Comparison of ENCODE assay signal across 8 cellular contexts in the genomic region with DNA sequence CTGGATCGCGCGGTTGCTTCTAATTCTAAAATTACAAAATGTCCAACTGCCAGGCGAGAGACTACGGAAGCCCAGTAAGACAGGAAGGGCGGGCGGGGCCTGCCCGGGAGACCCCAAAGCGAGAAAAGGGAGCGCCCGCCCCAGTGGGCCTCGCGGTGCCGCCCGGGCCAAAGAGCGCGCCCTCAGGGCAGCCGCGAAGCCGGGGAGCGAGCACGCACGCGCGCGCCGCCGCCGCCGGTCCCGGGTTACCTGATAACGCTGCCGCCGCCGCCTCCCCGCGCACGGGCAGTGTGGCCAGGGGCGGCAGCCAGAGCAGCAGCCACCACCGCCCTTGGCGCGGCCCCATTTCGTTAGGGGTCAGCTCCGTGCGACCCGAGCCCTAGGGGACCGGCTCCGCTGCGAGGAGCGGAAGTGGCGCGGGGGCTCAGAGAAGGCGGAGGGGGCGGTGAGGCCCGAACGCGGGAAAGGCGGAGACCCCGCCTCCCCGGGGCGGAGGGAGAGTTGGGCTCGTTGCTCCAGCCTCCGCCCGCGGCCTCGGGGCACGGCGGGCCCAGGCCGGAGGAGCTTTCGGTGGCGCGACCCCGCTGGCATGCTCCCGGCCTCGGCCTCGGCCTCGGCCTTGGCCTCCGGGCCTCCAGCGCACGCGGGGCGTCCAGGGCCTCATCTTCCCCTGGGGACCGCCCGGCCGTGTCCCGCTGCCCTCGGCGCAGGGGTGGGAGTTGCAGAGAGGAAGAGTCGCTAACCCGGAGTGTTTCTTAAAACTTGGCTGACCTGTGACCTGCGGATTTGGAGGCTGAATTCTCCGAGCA. TPM values are rescaled to one million over a fixed set of nuclear protein-coding genes. Genes with fewer than 3 reads are reported as not detected.
DNase-seq lines count a peak whose midpoint lies in the region; ATAC-seq, FAIRE-seq and TF ChIP-seq lines count a peak whose summit lies in the region.

A gene with protein sequence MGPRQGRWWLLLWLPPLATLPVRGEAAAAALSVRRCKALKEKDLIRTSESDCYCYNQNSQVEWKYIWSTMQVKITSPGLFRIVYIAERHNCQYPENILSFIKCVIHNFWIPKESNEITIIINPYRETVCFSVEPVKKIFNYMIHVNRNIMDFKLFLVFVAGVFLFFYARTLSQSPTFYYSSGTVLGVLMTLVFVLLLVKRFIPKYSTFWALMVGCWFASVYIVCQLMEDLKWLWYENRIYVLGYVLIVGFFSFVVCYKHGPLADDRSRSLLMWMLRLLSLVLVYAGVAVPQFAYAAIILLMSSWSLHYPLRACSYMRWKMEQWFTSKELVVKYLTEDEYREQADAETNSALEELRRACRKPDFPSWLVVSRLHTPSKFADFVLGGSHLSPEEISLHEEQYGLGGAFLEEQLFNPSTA (minus strand): TSS at position 413 of the 809 bp plus-strand sequence. CDS start 67 bp downstream, at position 346.

- CTCF ChIA-PET in A549 (lab: Yijun Ruan, JAX): interaction anchor here (1.1 kb wide), 1 partner anchor 145 kb away, joined by 4 read pairs; no protein-coding TSS in a partner anchor

- H3K9me3 ChIP-seq in A549: peaks cover 19% of the 10 kb centered on the region

- peak within 1 kb of the TSS; percentile 93 to 97 for H3K27ac ChIP-seq in A549

- peak; percentile 67 for TF ChIP-seq POLR2A in A549 (IDR thresholded peaks at IDR 0.05; ENCODE audit: low read length)

- POLR2A ChIA-PET in A549 (lab: Yijun Ruan, JAX): interaction anchor here (0.9 to 1.8 kb wide), 4 partner anchors 39 to 116 kb away, joined by 3 to 6 read pairs (median 3); partner anchors contain the start of gene NAB1

- TF ChIP-seq EP300 in A549 (IDR thresholded peaks at IDR 0.05): no peak

- ATAC-seq in A549 (peak; percentile 90 to 92), GM18517 (IDR thresholded peaks at IDR 0.05; ENCODE audit: unreplicated experiment) (peak; percentile 74), HG03039 (IDR thresholded peaks at IDR 0.05; ENCODE audit: unreplicated experiment) (peak; percentile 64)
- peak; percentile 78 to 79 for ATAC-seq in activated CD4-positive, CD25-positive, alpha-beta regulatory T cell treated with anti-CD3 and anti-CD28 coated beads, Interleukin-2, amount 50 U/mL, for 24 hours

- peak within 1 kb of the TSS; percentile 92 for H3K4me2 ChIP-seq in A549

- H3K4me1 ChIP-seq in A549: peaks cover 28% of the 10 kb centered on the region

- no peaks in the 10 kb centered on the region for H3K36me3 ChIP-seq in kidney epithelial cell (ENCODE audit: control insufficient read depth, insufficient read depth, low read length)

- DNase-seq in A549 (ENCODE audit: low read depth in 1 of 2, low spot score in 1 of 2) (peak; percentile 52 to 86), NCI-H2196 (lab: John Stamatoyannopoulos, UW; ENCODE audit: unreplicated experiment) (peak; percentile 97), cerebellar cortex (ENCODE audit: low spot score) (peak; percentile 70), kidney epithelial cell (ENCODE audit: low read depth) (no peak)
- DNase-seq in stimulated activated CD4-positive, alpha-beta T cell treated with anti-CD3 and anti-CD28 coated beads, Interleukin-1b, Interleukin-23, amount 100 ng/mL, for 24 hours (ENCODE audit: low read depth in 4 of 4, low spot score in 1 of 4): peak; percentile 49 to 82 (median 68)

- under 1% methylated on average over 42 of the region's 92 CpGs for WGBS in A549 (ENCODE audit: missing lambda C conversion rate)

- no peak for FAIRE-seq in A549 (lab: Jason Lieb, UNC)

- H3K4me3 ChIP-seq in A549: peak within 1 kb of the TSS; percentile 60
- peak within 1 kb of the TSS; percentile 70 for H3K4me3 ChIP-seq in kidney epithelial cell (ENCODE audit: low read depth, low read length)

- peak in 1 of 2 experiments; percentile 48; a peak in 4 of 5 replicates for TF ChIP-seq RAD21 in A549 (conservative IDR thresholded peaks at IDR 0.05 in 1 of 2, IDR thresholded peaks at IDR 0.05 in 1 of 2)

- H3K27me3 ChIP-seq in kidney epithelial cell (ENCODE audit: control insufficient read depth, insufficient read depth, low read length): no peaks in the 10 kb centered on the region

- TF ChIP-seq CTCF in A549 (IDR thresholded peaks at IDR 0.05) (no peak), kidney epithelial cell (IDR thresholded peaks at IDR 0.05; ENCODE audit: insufficient read depth, low read length, poor library complexity, severe bottlenecking) (no peak)

TF ChIP-seq in A549, 52 proteins besides CTCF, POLR2A, EP300 and RAD21 (continues in another document):
- TF ChIP-seq MAX (IDR thresholded peaks at IDR 0.05) (peak; percentile 91), PHF8 (IDR thresholded peaks at IDR 0.05; ENCODE audit: borderline replicate concordance, low read depth) (peak; percentile 92), REST (IDR thresholded peaks at IDR 0.05) (no peak), PBX3 (IDR thresholded peaks at IDR 0.05) (no peak), E2F6 (IDR thresholded peaks at IDR 0.05; ENCODE audit: borderline replicate concordance, low read depth) (peak; percentile 92), FOXS1 (CRISPR knock-in tag; IDR thresholded peaks at IDR 0.05) (0 out of 2 replicates have a peak, but pooled peaks have one; percentile 51), TFCP2L1 (CRISPR knock-in tag; IDR thresholded peaks at IDR 0.05) (0 out of 2 replicates have a peak, but pooled peaks have one; percentile 11), JUN (IDR thresholded peaks at IDR 0.05) (peak; percentile 82 to 95), HOXB13 (CRISPR knock-in tag; IDR thresholded peaks at IDR 0.05; ENCODE audit: low read depth) (peak; percentile 72; the same call in 1 of the 2 replicates), SMC3 (IDR thresholded peaks at IDR 0.05) (peak; percentile 43; the same call in 2 of the 3 replicates), ESRRA (IDR thresholded peaks at IDR 0.05; ENCODE audit: borderline replicate concordance, low read length) (no peak), CEBPB (IDR thresholded peaks at IDR 0.05) (no peak), TP53 (CRISPR knock-in tag; IDR thresholded peaks at IDR 0.05) (peak; percentile 83; the same call in 1 of the 2 replicates), HEYL (CRISPR knock-in tag; IDR thresholded peaks at IDR 0.05) (0 out of 2 replicates have a peak, but pooled peaks have one; percentile 38)

RNA-seq across cellular contexts. Expression of the gene that starts here (rescaled TPM):
- polyA plus RNA-seq in A549 (2011; rRNA removed) (10.1 and 22.0 TPM in 2 replicates), A549 (2017; fragmentation: RNase III; extraction: RNeasy Plus Mini Kit Qiagen cat#74134 plus additional on column Dnase treatment) (7.1 to 8.1 TPM (median 7.2 TPM) in 3 replicates)
- polyA plus RNA-seq in A549 (2012; cell fraction: cytosol; rRNA removed): 2.7 and 3.2 TPM in 2 replicates
- 1.2 and 2.0 TPM in 2 replicates for polyA plus RNA-seq in A549 (2012; cell fraction: nucleus; rRNA removed)
- polyA minus RNA-seq in A549 (2011; rRNA and poly(A)+ RNA removed): 22.8 and 24.1 TPM in 2 replicates
- 3.8 and 6.8 TPM in 2 replicates for total RNA-seq in kidney epithelial cell
